ENCODE assay signal across 29 cellular contexts in the genomic region with DNA sequence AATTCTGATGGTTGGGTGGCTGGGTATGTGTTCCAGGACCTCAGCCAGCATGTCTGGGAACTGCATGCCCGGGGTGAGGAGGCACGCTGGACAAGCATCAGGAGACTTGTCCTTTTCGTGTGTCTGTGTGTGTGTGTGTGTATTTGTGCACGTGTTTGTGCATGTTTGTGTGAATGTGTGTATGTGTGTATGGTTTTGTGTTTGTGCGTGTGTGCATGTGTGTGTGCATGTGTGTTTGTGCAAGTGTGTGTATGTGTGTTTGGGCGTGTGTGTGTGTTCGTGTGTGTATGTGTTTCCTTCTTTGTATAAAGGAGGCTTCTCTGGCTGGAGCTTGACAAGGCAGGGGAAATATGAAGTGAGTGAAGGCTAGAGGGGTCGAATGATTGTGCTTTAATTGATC.
"Had no signal": no experiment of that assay in that cellular context is flagged by ENCODE, and none has a peak within 500 bp of the region (broad histone marks: within the 10 kb centered on the region; RNA-seq: fewer than 3 reads in every experiment).

No MANE protein-coding gene starts in this region.

- H3K36me3 Mint-ChIP-seq: naive B cell; naive thymus-derived CD8-positive, alpha-beta T cell; natural killer cell treated with Interleukin-12 subunit alpha and Interleukin-12 subunit beta and Interleukin-15 and Interleukin-18, amount 100 ng/mL, for 72 hours; stimulated activated memory B cell treated with anti-CD40 and anti-IgM and Interleukin-4, amounts not matched to agents 10 μg/mL and 1 μg/mL and 100 μg/mL, for 72 hours had no signal

- H3K9me3 ChIP-seq: neutrophil, pancreas, prostate gland, thoracic aorta, thyroid gland, tibial nerve, upper lobe of right lung, vagina had no signal

- H3K4me1 ChIP-seq: pancreas, prostate gland, spleen, thyroid gland, tibial nerve, upper lobe of right lung, vagina had no signal

- H3K9me3 Mint-ChIP-seq: natural killer cell treated with Interleukin-12 subunit alpha and Interleukin-12 subunit beta and Interleukin-15 and Interleukin-18, amount 100 ng/mL, for 72 hours; neural crest cell; stimulated activated naive CD8-positive, alpha-beta T cell treated with anti-CD3 and anti-CD28 coated beads, Interleukin-15, amount 100 ng/mL, for 72 hours had no signal

- H3K27ac ChIP-seq: neutrophil, pancreas, prostate gland, skin epidermis, spleen, thoracic aorta, thyroid gland, tibial nerve, upper lobe of right lung, vagina had no signal

- FAIRE-seq: pancreas had no signal

- H3K4me3 ChIP-seq: pancreas, prostate gland, skin epidermis, smooth muscle cell, spleen, thoracic aorta, thyroid gland, tibial nerve, upper lobe of right lung, vagina had no signal

- H3K4me1 Mint-ChIP-seq: naive B cell; naive thymus-derived CD8-positive, alpha-beta T cell; stimulated activated memory B cell treated with anti-CD40 and anti-IgM and Interleukin-4, amounts not matched to agents 10 μg/mL and 1 μg/mL and 100 μg/mL, for 72 hours; stimulated activated naive CD8-positive, alpha-beta T cell treated with anti-CD3 and anti-CD28 coated beads, Interleukin-15, amount 100 ng/mL, for 72 hours had no signal

- H3K4me2 ChIP-seq: smooth muscle cell had no signal

- H3K4me3 Mint-ChIP-seq: naive B cell; naive thymus-derived CD8-positive, alpha-beta T cell; natural killer cell treated with Interleukin-12 subunit alpha and Interleukin-12 subunit beta and Interleukin-15 and Interleukin-18, amount 100 ng/mL, for 72 hours; nephron progenitor cell; neural crest cell; stimulated activated memory B cell treated with anti-CD40 and anti-IgM and Interleukin-4, amounts not matched to agents 10 μg/mL and 1 μg/mL and 100 μg/mL, for 72 hours; stimulated activated naive CD8-positive, alpha-beta T cell treated with anti-CD3 and anti-CD28 coated beads, Interleukin-15, amount 100 ng/mL, for 72 hours had no signal

- DNase-seq: naive B cell; naive thymus-derived CD8-positive, alpha-beta T cell; nephron progenitor cell; nucleus accumbens; pancreas; right cardiac atrium; spleen; stimulated activated CD4-positive, alpha-beta T cell treated with anti-CD3 and anti-CD28 coated beads, Interleukin-12 subunit alpha, Interleukin-12 subunit beta, amount 100 ng/mL, for 4 hours; stimulated activated CD4-positive, alpha-beta T cell treated with anti-CD3 and anti-CD28 coated beads, Interleukin-1b, Interleukin-23, amount 100 ng/mL, for 48 hours; stimulated activated CD4-positive, alpha-beta T cell treated with anti-CD3 and anti-CD28 coated beads, Interleukin-4, amount 100 ng/mL, for 1 hour; stimulated activated CD4-positive, alpha-beta T cell treated with anti-CD3 and anti-CD28 coated beads, Interleukin-4, amount 100 ng/mL, for 4 hours; stimulated activated CD8-positive, alpha-beta memory T cell treated with anti-CD3 and anti-CD28 coated beads, Interleukin-4, amount 100 ng/mL, for 48 hours; stimulated activated naive CD4-positive, alpha-beta T cell; stimulated activated naive CD8-positive, alpha-beta T cell treated with anti-CD3 and anti-CD28 coated beads, Interleukin-15, amount 100 ng/mL, for 72 hours; stimulated activated naive CD8-positive, alpha-beta T cell treated with anti-CD3 and anti-CD28 coated beads, Interleukin-15, Interleukin-2, amounts not matched to agents 100 U/mL and 50 U/mL, for 24 hours; thyroid gland; trophoblast cell; upper lobe of right lung had no signal

- H3K36me3 ChIP-seq: neutrophil, pancreas, prostate gland, spleen, thoracic aorta, thyroid gland, tibial nerve, upper lobe of right lung, vagina had no signal

- H3K27me3 ChIP-seq: neutrophil, pancreas, spleen, thyroid gland, tibial nerve, upper lobe of right lung, vagina had no signal

- H3K27ac Mint-ChIP-seq: naive B cell; naive thymus-derived CD8-positive, alpha-beta T cell; nephron progenitor cell; stimulated activated memory B cell treated with anti-CD40 and anti-IgM and Interleukin-4, amounts not matched to agents 10 μg/mL and 1 μg/mL and 100 μg/mL, for 72 hours; stimulated activated naive CD8-positive, alpha-beta T cell treated with anti-CD3 and anti-CD28 coated beads, Interleukin-15, amount 100 ng/mL, for 72 hours had no signal

- ATAC-seq: naive thymus-derived CD8-positive, alpha-beta T cell; natural killer cell treated with Interleukin-12 subunit alpha and Interleukin-12 subunit beta and Interleukin-15 and Interleukin-18, amount 100 ng/mL, for 72 hours; pancreas; right cardiac atrium; sciatic nerve; stimulated activated memory B cell treated with anti-CD40 and anti-IgM and Interleukin-4, amounts not matched to agents 10 μg/mL and 1 μg/mL and 100 μg/mL, for 72 hours; stimulated activated naive CD8-positive, alpha-beta T cell treated with anti-CD3 and anti-CD28 coated beads, Interleukin-15, amount 100 ng/mL, for 72 hours; stimulated activated naive CD8-positive, alpha-beta T cell treated with anti-CD3 and anti-CD28 coated beads, Interleukin-15, Interleukin-2, amounts not matched to agents 100 U/mL and 50 U/mL, for 24 hours; upper lobe of right lung had no signal

- H3K27me3 Mint-ChIP-seq: naive B cell; naive thymus-derived CD8-positive, alpha-beta T cell; natural killer cell treated with Interleukin-12 subunit alpha and Interleukin-12 subunit beta and Interleukin-15 and Interleukin-18, amount 100 ng/mL, for 72 hours; stimulated activated memory B cell treated with anti-CD40 and anti-IgM and Interleukin-4, amounts not matched to agents 10 μg/mL and 1 μg/mL and 100 μg/mL, for 72 hours; stimulated activated naive CD8-positive, alpha-beta T cell treated with anti-CD3 and anti-CD28 coated beads, Interleukin-15, amount 100 ng/mL, for 72 hours had no signal
